Comparison of ENCODE assay signal across 11 cellular contexts in the genomic region with DNA sequence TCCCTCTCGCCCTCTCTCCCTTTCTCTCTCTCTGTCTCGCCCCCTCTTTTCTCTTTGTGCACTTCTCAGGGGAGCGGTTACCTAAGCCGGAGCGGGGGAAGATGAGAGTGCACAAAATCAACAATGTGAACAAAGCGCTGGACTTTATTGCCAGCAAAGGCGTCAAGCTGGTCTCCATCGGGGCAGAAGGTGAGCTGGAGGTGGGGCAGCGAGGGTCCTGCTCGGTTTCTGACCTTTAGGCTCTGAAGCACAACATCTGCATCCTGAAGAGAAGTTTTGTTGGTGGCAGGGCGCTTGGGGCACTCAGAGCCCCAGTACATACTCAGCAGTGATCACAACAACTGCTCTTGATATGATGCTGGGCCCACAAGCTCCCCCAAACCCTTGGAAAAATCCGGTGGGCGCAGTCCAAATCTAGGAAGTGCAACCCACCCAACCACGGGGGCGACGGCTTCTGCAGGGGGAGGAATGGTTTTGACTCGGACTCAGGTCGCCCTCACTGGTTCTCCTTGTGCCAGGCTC. TPM values are rescaled to one million over a fixed set of nuclear protein-coding genes. Genes with fewer than 3 reads are reported as not detected.
DNase-seq lines count a peak whose midpoint lies in the region; ATAC-seq and TF ChIP-seq lines count a peak whose summit lies in the region.
"Had no signal": no experiment of that assay in that cellular context is flagged by ENCODE, and none has a peak within 500 bp of the region (broad histone marks: within the 10 kb centered on the region; RNA-seq: fewer than 3 reads in every experiment).

No MANE protein-coding gene starts in this region.

- H3K36me3 ChIP-seq in HCT116 (ENCODE audit: control insufficient read depth in 1 of 2, insufficient read depth in 2 of 2, low read length in 2 of 2) (peaks cover 25 to 81% of the 10 kb centered on the region in 2 experiments), ascending aorta (peaks cover 64 to 72% of the 10 kb centered on the region in 2 donors)

- no peak for TF ChIP-seq POLR2A in HCT116 (IDR thresholded peaks at IDR 0.05; ENCODE audit: borderline replicate concordance, extremely low read depth, insufficient read depth, insufficient read length)

- peaks cover 0 to 22% of the 10 kb centered on the region in 2 experiments; a peak in 1 of 4 replicates for H3K4me1 ChIP-seq in HCT116 (ENCODE audit: control insufficient read depth in 1 of 2, insufficient read depth in 2 of 2, low read length in 2 of 2)
- H3K4me1 ChIP-seq in ascending aorta, result peaks cover 42 to 67% of the 10 kb centered on the region in 2 donors

- H3K27me3 ChIP-seq in HCT116 (ENCODE audit: insufficient read depth, low read length) (no peaks in the 10 kb centered on the region), ascending aorta (no peaks in the 10 kb centered on the region)

- RAD21 ChIA-PET in HCT116 (lab: Charles Lee; ENCODE audit: low non-redundant PET in 1 of 2, low total read pairs in 2 of 2, uncharacterized antibody in 2 of 2, unreplicated experiment in 2 of 2), result no interaction called here

- no peak overlapping the region for H2AFZ ChIP-seq in HCT116 (ENCODE audit: low read depth, low read length, poor library complexity, severe bottlenecking)

- H3K27ac ChIP-seq in HCT116 (ENCODE audit: low read depth, low read length) (no peak overlapping the region), ascending aorta (peak overlapping the region; percentile 95 to 98), skin epidermis (peak overlapping the region in 14 of 21 experiments; percentile 11 to 77 (median 50))

- no peak for ATAC-seq in HCT116
- no peak for ATAC-seq in activated CD4-positive, CD25-positive, alpha-beta regulatory T cell treated with anti-CD3 and anti-CD28 coated beads, Interleukin-2, amount 50 U/mL, for 24 hours

- POLR2A ChIA-PET in HCT116 (lab: Charles Lee), result no interaction called here

- no peak for TF ChIP-seq CTCF in HCT116 (IDR thresholded peaks at IDR 0.05 in 2 of 3, conservative IDR thresholded peaks at IDR 0.05 in 1 of 3; ENCODE audit: borderline replicate concordance in 1 of 3, insufficient read depth in 1 of 3, low read depth in 2 of 3, low read length in 2 of 3)
- no peak for TF ChIP-seq CTCF in ascending aorta (IDR thresholded peaks at IDR 0.05)

- CTCF ChIA-PET in HCT116 (lab: Charles Lee), result no interaction called here

- DNase-seq in HCT116 (ENCODE audit: low read depth, low spot score) (no peak), ascending aorta (ENCODE audit: low spot score in 2 of 2) (no peak), left kidney (ENCODE audit: low read depth, low spot score) (peak; percentile 73), SW 1271 (lab: John Stamatoyannopoulos, UW) (no peak), COR-L47 (lab: John Stamatoyannopoulos, UW) (no peak), NCI-H345 (lab: John Stamatoyannopoulos, UW) (no peak)
- DNase-seq: CD4-positive, alpha-beta memory T cell; T1000 had no signal

- H3K4me3 ChIP-seq in HCT116 (replicated peaks in 1 of 2; ENCODE audit: low read depth in 1 of 2, low read length in 2 of 2) (no peak overlapping the region), ascending aorta (no peak overlapping the region), skin epidermis (no peak overlapping the region)

- no peaks in the 10 kb centered on the region for H3K9me2 ChIP-seq in HCT116 (ENCODE audit: insufficient read depth)

- H3K9ac ChIP-seq in HCT116 (ENCODE audit: low read length), result no peak overlapping the region

- intact Hi-C loops in HCT116 (cut with micrococcal nuclease), result no loop called here
- intact Hi-C loops in ascending aorta (cut with DNase I), result no loop called here

- H3K79me2 ChIP-seq in HCT116 (ENCODE audit: insufficient read depth, low read length), result peaks cover 95% of the 10 kb centered on the region

- no peak for TF ChIP-seq RAD21 in HCT116 (IDR thresholded peaks at IDR 0.05; ENCODE audit: low read depth)

- H3K9me3 ChIP-seq in HCT116 (ENCODE audit: control insufficient read depth in 1 of 2, insufficient read depth in 1 of 2, low read depth in 1 of 2, low read length in 2 of 2) (no peaks in the 10 kb centered on the region), ascending aorta (no peaks in the 10 kb centered on the region)

- no peaks in the 10 kb centered on the region for H4K20me1 ChIP-seq in HCT116 (ENCODE audit: insufficient read depth)

- BruUV-seq in HCT116 (replicated peaks; lab: Mats Ljungman, UMichigan), result TSS peak; percentile 32

- H3K4me2 ChIP-seq in HCT116 (ENCODE audit: low read length), result no peak overlapping the region

TF ChIP-seq in HCT116, 20 proteins besides CTCF, POLR2A, EP300 and RAD21:
- TF ChIP-seq, protein P1, sequence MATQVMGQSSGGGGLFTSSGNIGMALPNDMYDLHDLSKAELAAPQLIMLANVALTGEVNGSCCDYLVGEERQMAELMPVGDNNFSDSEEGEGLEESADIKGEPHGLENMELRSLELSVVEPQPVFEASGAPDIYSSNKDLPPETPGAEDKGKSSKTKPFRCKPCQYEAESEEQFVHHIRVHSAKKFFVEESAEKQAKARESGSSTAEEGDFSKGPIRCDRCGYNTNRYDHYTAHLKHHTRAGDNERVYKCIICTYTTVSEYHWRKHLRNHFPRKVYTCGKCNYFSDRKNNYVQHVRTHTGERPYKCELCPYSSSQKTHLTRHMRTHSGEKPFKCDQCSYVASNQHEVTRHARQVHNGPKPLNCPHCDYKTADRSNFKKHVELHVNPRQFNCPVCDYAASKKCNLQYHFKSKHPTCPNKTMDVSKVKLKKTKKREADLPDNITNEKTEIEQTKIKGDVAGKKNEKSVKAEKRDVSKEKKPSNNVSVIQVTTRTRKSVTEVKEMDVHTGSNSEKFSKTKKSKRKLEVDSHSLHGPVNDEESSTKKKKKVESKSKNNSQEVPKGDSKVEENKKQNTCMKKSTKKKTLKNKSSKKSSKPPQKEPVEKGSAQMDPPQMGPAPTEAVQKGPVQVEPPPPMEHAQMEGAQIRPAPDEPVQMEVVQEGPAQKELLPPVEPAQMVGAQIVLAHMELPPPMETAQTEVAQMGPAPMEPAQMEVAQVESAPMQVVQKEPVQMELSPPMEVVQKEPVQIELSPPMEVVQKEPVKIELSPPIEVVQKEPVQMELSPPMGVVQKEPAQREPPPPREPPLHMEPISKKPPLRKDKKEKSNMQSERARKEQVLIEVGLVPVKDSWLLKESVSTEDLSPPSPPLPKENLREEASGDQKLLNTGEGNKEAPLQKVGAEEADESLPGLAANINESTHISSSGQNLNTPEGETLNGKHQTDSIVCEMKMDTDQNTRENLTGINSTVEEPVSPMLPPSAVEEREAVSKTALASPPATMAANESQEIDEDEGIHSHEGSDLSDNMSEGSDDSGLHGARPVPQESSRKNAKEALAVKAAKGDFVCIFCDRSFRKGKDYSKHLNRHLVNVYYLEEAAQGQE (IDR thresholded peaks at IDR 0.05; ENCODE audit: low read depth), result no peak
- no peak for TF ChIP-seq ZFX (IDR thresholded peaks at IDR 0.05)
- TF ChIP-seq CBX3 (IDR thresholded peaks at IDR 0.05; ENCODE audit: low read depth), result no peak
- no peak for TF ChIP-seq POLR2AphosphoS5 (IDR thresholded peaks at IDR 0.05; ENCODE audit: low read depth, low read length)
- TF ChIP-seq CEBPB (IDR thresholded peaks at IDR 0.05; ENCODE audit: low read depth), result no peak
- TF ChIP-seq SRF (IDR thresholded peaks at IDR 0.05; ENCODE audit: low read depth), result no peak
- TF ChIP-seq YY1 (IDR thresholded peaks at IDR 0.05; ENCODE audit: extremely low read depth, insufficient replicate concordance, low read depth, low read length), result no peak
- no peak for TF ChIP-seq ELF1 (IDR thresholded peaks at IDR 0.05; ENCODE audit: borderline replicate concordance, low read depth)
- TF ChIP-seq SP1 (IDR thresholded peaks at IDR 0.05; ENCODE audit: low read depth), result no peak
- no peak for TF ChIP-seq EZH2 (IDR thresholded peaks at IDR 0.05)
- TF ChIP-seq TCF7L2 (IDR thresholded peaks at IDR 0.05; ENCODE audit: borderline replicate concordance, extremely low read depth, insufficient read depth, insufficient read length), result no peak
- TF ChIP-seq ZNF274 (IDR thresholded peaks at IDR 0.05; ENCODE audit: low read depth, low read length), result no peak
- no peak for TF ChIP-seq FOSL1 (IDR thresholded peaks at IDR 0.05; ENCODE audit: low read depth)
- TF ChIP-seq, protein P2, sequence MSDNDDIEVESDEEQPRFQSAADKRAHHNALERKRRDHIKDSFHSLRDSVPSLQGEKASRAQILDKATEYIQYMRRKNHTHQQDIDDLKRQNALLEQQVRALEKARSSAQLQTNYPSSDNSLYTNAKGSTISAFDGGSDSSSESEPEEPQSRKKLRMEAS (IDR thresholded peaks at IDR 0.05), result no peak

RNA-seq across cellular contexts. Expression of a gene that starts 43.3 kb away (rescaled TPM):
- total RNA-seq in HCT116 (2021; ENCODE audit: unreplicated experiment) (8.8 TPM), ascending aorta (not detected)
- 8.6 and 10.4 TPM in 2 replicates for polyA plus RNA-seq in HCT116 (2012)
- total RNA-seq: H4 had no signal

RNA-seq across cellular contexts. Expression of a gene that starts 53.5 kb away (rescaled TPM):
- total RNA-seq in HCT116 (2021; ENCODE audit: unreplicated experiment) (651 TPM), ascending aorta (1,036 TPM)
- polyA plus RNA-seq in HCT116 (2012), result 635 and 727 TPM in 2 replicates
